Comparison of ENCODE assay signal across 15 cellular contexts in the genomic region with DNA sequence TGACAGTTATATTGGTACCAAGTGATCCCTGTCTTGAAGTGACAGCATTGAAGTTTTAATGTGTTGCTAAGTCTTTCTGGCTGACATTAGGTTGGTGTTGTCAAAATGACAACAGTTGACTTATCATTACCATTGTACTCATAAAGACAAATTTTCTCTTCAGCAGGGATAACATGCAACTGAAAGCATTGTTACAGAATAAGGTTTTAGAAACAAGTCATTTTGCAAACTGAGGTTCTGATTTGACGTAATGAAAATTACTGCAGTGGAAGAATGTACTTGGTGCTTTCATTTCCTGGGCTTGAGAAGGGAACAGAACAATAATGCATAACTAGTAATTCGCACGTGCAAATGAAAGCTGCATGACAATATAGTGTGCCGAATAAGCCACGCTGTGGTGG.
DNase-seq lines count a peak whose midpoint lies in the region; ATAC-seq, FAIRE-seq and TF ChIP-seq lines count a peak whose summit lies in the region.
"Had no signal": no experiment of that assay in that cellular context is flagged by ENCODE, and none has a peak within 500 bp of the region (broad histone marks: within the 10 kb centered on the region; RNA-seq: fewer than 3 reads in every experiment).

No MANE protein-coding gene starts in this region.

- no peak overlapping the region for H2BK15ac ChIP-seq in H1 (ENCODE audit: low read length)

- H3K27me3 ChIP-seq in H1 (replicated peaks in 1 of 4; ENCODE audit: control insufficient read depth in 3 of 4, extremely low read depth in 1 of 4, insufficient read depth in 3 of 4, low read length in 3 of 4): no peaks in the 10 kb centered on the region
- H3K27me3 ChIP-seq: Peyer's patch had no signal

- H3K4ac ChIP-seq in H1 (replicated peaks; ENCODE audit: insufficient read length, low read depth, low read length): no peak overlapping the region

- H2AFZ ChIP-seq in H1 (ENCODE audit: low read length): no peak overlapping the region

- no peak for TF ChIP-seq RAD21 in H1 (IDR thresholded peaks at IDR 0.05 in 1 of 2, conservative IDR thresholded peaks at IDR 0.05 in 1 of 2; ENCODE audit: low read depth in 2 of 2, low read length in 2 of 2)

- H4K5ac ChIP-seq in H1 (ENCODE audit: insufficient read length, low read depth, low read length): no peak overlapping the region

- no peak overlapping the region for H3K14ac ChIP-seq in H1 (ENCODE audit: insufficient read length)

- H3K27ac ChIP-seq in H1 (ENCODE audit: low read depth, low read length): no peak overlapping the region
- H3K27ac ChIP-seq: Peyer's patch had no signal

- H3K4me1 Mint-ChIP-seq in activated naive CD8-positive, alpha-beta T cell treated with anti-CD3 and anti-CD28 coated beads, Interleukin-2, amount 50 U/mL, for 24 hours: peaks cover 17% of the 10 kb centered on the region
- peaks cover 5% of the 10 kb centered on the region for H3K4me1 Mint-ChIP-seq in activated naive CD8-positive, alpha-beta T cell treated with anti-CD3 and anti-CD28 coated beads for 36 hours
- peaks cover 25% of the 10 kb centered on the region for H3K4me1 Mint-ChIP-seq in HFFc6 (ENCODE audit: low read depth)

- POLR2A ChIA-PET in H1 (lab: Charles Lee; ENCODE audit: partially characterized antibody): interaction anchor here (1.5 kb wide), 1 partner anchor 35 kb away, joined by 3 read pairs; no protein-coding TSS in a partner anchor

- H3K56ac ChIP-seq in H1 (replicated peaks; ENCODE audit: insufficient read length, low read depth, low read length): no peak overlapping the region

- H4K20me1 ChIP-seq in H1 (replicated peaks in 1 of 2; ENCODE audit: control insufficient read depth in 1 of 2, insufficient read depth in 2 of 2, low read length in 2 of 2): no peaks in the 10 kb centered on the region

- no peak overlapping the region for H3K18ac ChIP-seq in H1 (ENCODE audit: extremely low read depth, low read length)

- no peak overlapping the region for H3K4me3 ChIP-seq in H1 (ENCODE audit: extremely low read depth in 1 of 4, insufficient read depth in 2 of 4, low read depth in 3 of 4, low read length in 4 of 4)
- H3K4me3 ChIP-seq: Peyer's patch had no signal

- H3K4me1 ChIP-seq in H1 (replicated peaks in 1 of 4; ENCODE audit: control insufficient read depth in 3 of 4, insufficient read depth in 4 of 4, low read length in 3 of 4): peaks cover 0 to 3% (median 1%) of the 10 kb centered on the region in 4 experiments; a peak in 3 of 7 replicates
- H3K4me1 ChIP-seq: Peyer's patch had no signal

- H3K9me3 ChIP-seq in H1 (ENCODE audit: insufficient read depth in 2 of 2, low read depth in 1 of 2, low read length in 1 of 2): no peaks in the 10 kb centered on the region
- H3K9me3 ChIP-seq: Peyer's patch had no signal

- no peak for FAIRE-seq in H1 (lab: Jason Lieb, UNC)

- 82% methylated on average over 5 of the region's 5 CpGs; no CpG with 5 or more reads in 1 of the 2 experiments for WGBS in H1 (ENCODE audit: extremely low coverage in 1 of 2, insufficient coverage in 1 of 2, insufficient read length in 1 of 2, insufficient replicate concordance in 2 of 2, low coverage in 1 of 2, low lambda C conversion rate in 2 of 2, missing lambda C conversion rate in 1 of 2), 2 experiments

- H2BK5ac ChIP-seq in H1 (ENCODE audit: low read depth, low read length): no peak overlapping the region

- H4K91ac ChIP-seq in H1 (replicated peaks; ENCODE audit: insufficient read length, low read length): no peak overlapping the region

- TF ChIP-seq POLR2A in H1 (IDR thresholded peaks at IDR 0.05; ENCODE audit: control extremely low read depth in 1 of 2, low read depth in 2 of 2, low read length in 2 of 2): no peak

- H3K36me3 ChIP-seq in H1 (ENCODE audit: control insufficient read depth in 2 of 4, insufficient read depth in 4 of 4, low read length in 3 of 4): no peaks in the 10 kb centered on the region
- H3K36me3 ChIP-seq: Peyer's patch had no signal

- no peaks in the 10 kb centered on the region for H3K9me3 Mint-ChIP-seq in activated naive CD8-positive, alpha-beta T cell treated with anti-CD3 and anti-CD28 coated beads, Interleukin-2, amount 50 U/mL, for 24 hours
- no peaks in the 10 kb centered on the region for H3K9me3 Mint-ChIP-seq in activated naive CD8-positive, alpha-beta T cell treated with anti-CD3 and anti-CD28 coated beads for 36 hours
- H3K9me3 Mint-ChIP-seq in HFFc6: no peaks in the 10 kb centered on the region
- H3K9me3 Mint-ChIP-seq: CD4-positive, alpha-beta memory T cell had no signal

- H2BK20ac ChIP-seq in H1 (ENCODE audit: low read length): peak overlapping the region; percentile 10; the same call in 1 of the 2 replicates

- no peaks in the 10 kb centered on the region for H3K79me1 ChIP-seq in H1 (ENCODE audit: low read depth, low read length)

- H3K27ac Mint-ChIP-seq in activated naive CD8-positive, alpha-beta T cell treated with anti-CD3 and anti-CD28 coated beads, Interleukin-2, amount 50 U/mL, for 24 hours: no peak overlapping the region
- H3K27ac Mint-ChIP-seq in activated naive CD8-positive, alpha-beta T cell treated with anti-CD3 and anti-CD28 coated beads for 36 hours: no peak overlapping the region
- H3K27ac Mint-ChIP-seq in HFFc6: no peak overlapping the region
- H3K27ac Mint-ChIP-seq: H9, IgD-negative memory B cell had no signal

- H3K23me2 ChIP-seq in H1 (ENCODE audit: low read depth, low read length): no peaks in the 10 kb centered on the region

- H3K23ac ChIP-seq in H1 (ENCODE audit: insufficient read length): no peak overlapping the region

- peaks cover 9% of the 10 kb centered on the region for H3K27me3 Mint-ChIP-seq in activated naive CD8-positive, alpha-beta T cell treated with anti-CD3 and anti-CD28 coated beads, Interleukin-2, amount 50 U/mL, for 24 hours
- H3K27me3 Mint-ChIP-seq in activated naive CD8-positive, alpha-beta T cell treated with anti-CD3 and anti-CD28 coated beads for 36 hours: peaks cover 9% of the 10 kb centered on the region
- H3K27me3 Mint-ChIP-seq in HFFc6 (ENCODE audit: insufficient read depth): peaks cover 3% of the 10 kb centered on the region; the same call in 1 of the 2 replicates

- H3K79me2 ChIP-seq in H1 (ENCODE audit: control insufficient read depth in 1 of 2, insufficient read depth in 2 of 2, low read length in 2 of 2): no peaks in the 10 kb centered on the region

- TF ChIP-seq CTCF in HFFc6 (IDR thresholded peaks at IDR 0.05) (no peak), H1 (IDR thresholded peaks at IDR 0.05; ENCODE audit: control extremely low read depth in 1 of 3, insufficient read depth in 1 of 3, low read depth in 1 of 3, low read length in 3 of 3) (no peak)

- no peak overlapping the region for H2BK12ac ChIP-seq in H1 (ENCODE audit: low read depth, low read length)

- peak; percentile 17 for ATAC-seq in activated naive CD8-positive, alpha-beta T cell treated with anti-CD3 and anti-CD28 coated beads, Interleukin-2, amount 50 U/mL, for 24 hours

- no peak for DNase-seq in activated naive CD8-positive, alpha-beta T cell treated with anti-CD3 and anti-CD28 coated beads, Interleukin-2, amount 50 U/mL, for 24 hours
- no peak for DNase-seq in activated naive CD8-positive, alpha-beta T cell treated with anti-CD3 and anti-CD28 coated beads for 36 hours
- DNase-seq in HFFc6: no peak
- no peak for DNase-seq in H1 (ENCODE audit: low read depth in 1 of 2, low spot score in 2 of 2)
- DNase-seq in OCI-M2 (lab: John Stamatoyannopoulos, UW; ENCODE audit: unreplicated experiment): no peak
- no peak for DNase-seq in LoVo (ENCODE audit: low spot score)
- DNase-seq in NCI-H82 (lab: John Stamatoyannopoulos, UW): no peak
- DNase-seq: CD4-positive, alpha-beta memory T cell; DND-41; GF-D8; H9; NCI-H1436 treated with DMSO at 0.1 percent for 48 hours; NCI-H2081 treated with DMSO at 0.1 percent for 48 hours; Peyer's patch had no signal

- H2AK5ac ChIP-seq in H1 (ENCODE audit: low read depth, low read length): no peak overlapping the region

- H3K4me3 Mint-ChIP-seq in activated naive CD8-positive, alpha-beta T cell treated with anti-CD3 and anti-CD28 coated beads, Interleukin-2, amount 50 U/mL, for 24 hours: no peak overlapping the region
- H3K4me3 Mint-ChIP-seq in activated naive CD8-positive, alpha-beta T cell treated with anti-CD3 and anti-CD28 coated beads for 36 hours: no peak overlapping the region
- peak overlapping the region; percentile 26; the same call in 1 of the 2 replicates for H3K4me3 Mint-ChIP-seq in HFFc6
- H3K4me3 Mint-ChIP-seq: H9, IgD-negative memory B cell had no signal

- no peak overlapping the region for H3K9ac ChIP-seq in H1 (replicated peaks in 1 of 4; ENCODE audit: extremely low read depth in 1 of 4, low read depth in 3 of 4, low read length in 3 of 4)

- H2BK120ac ChIP-seq in H1 (replicated peaks; ENCODE audit: low read depth, low read length): no peak overlapping the region

- no peak overlapping the region for H4K8ac ChIP-seq in H1 (ENCODE audit: extremely low read depth, insufficient read depth, low read length)

- H3K36me3 Mint-ChIP-seq in activated naive CD8-positive, alpha-beta T cell treated with anti-CD3 and anti-CD28 coated beads, Interleukin-2, amount 50 U/mL, for 24 hours (ENCODE audit: low read depth): no peaks in the 10 kb centered on the region
- H3K36me3 Mint-ChIP-seq in activated naive CD8-positive, alpha-beta T cell treated with anti-CD3 and anti-CD28 coated beads for 36 hours: no peaks in the 10 kb centered on the region
- H3K36me3 Mint-ChIP-seq in HFFc6 (ENCODE audit: low read depth): no peaks in the 10 kb centered on the region
- H3K36me3 Mint-ChIP-seq: CD4-positive, alpha-beta memory T cell; IgD-negative memory B cell had no signal

- CTCF ChIA-PET in H1 (lab: Charles Lee; ENCODE audit: partially characterized antibody): interaction anchor here (0.7 to 4.3 kb wide), 20 partner anchors 10 to 638 kb away, joined by 3 to 16 read pairs (median 4); partner anchors contain the start of gene RPSA

- H3K4me2 ChIP-seq in H1 (ENCODE audit: insufficient read depth in 1 of 2, low read depth in 2 of 2, low read length in 2 of 2): no peak overlapping the region

- TF ChIP-seq EP300 in H1 (IDR thresholded peaks at IDR 0.05; ENCODE audit: borderline replicate concordance in 1 of 2, low read depth in 2 of 2, low read length in 2 of 2): no peak

TF ChIP-seq in H1, 55 proteins besides CTCF, POLR2A, EP300 and RAD21 (continues in another document):
- TF ChIP-seq NRF1 (IDR thresholded peaks at IDR 0.05; ENCODE audit: low read depth, low read length) (no peak), JUND (IDR thresholded peaks at IDR 0.05; ENCODE audit: low read length) (no peak), CHD2 (IDR thresholded peaks at IDR 0.05; ENCODE audit: low read length) (no peak)
